In genomic region chr11:1037506-1038055, GRCh38 we compare ENCODE assay signal across 10 cellular contexts. TPM values are rescaled to one million over a fixed set of nuclear protein-coding genes. Genes with fewer than 3 reads are reported as not detected.
"Had no signal": no experiment of that assay in that cellular context is flagged by ENCODE, and none has a peak within 500 bp of the region (broad histone marks: within the 10 kb centered on the region; RNA-seq: fewer than 3 reads in every experiment).

No MANE protein-coding gene starts in this region.

- DNase-seq: GM23248, GOT3, H9, HCEC 1CT, IMR-90, KG1 had no signal

- H2AFZ ChIP-seq: GM23248 had no signal

- FAIRE-seq: H54, K562 had no signal

- H3K9ac ChIP-seq: GM23248 had no signal

- H3K27ac ChIP-seq: GM23248, HL-60 had no signal

- H3K4me3 ChIP-seq: GM23248, K562 had no signal

- ATAC-seq: K562 had no signal

RNA-seq across cellular contexts. Expression of gene MUC6, which starts 1.1 kb away (rescaled TPM):
- total RNA-seq: GM23248, H9, HT1080, IMR-90, K562 had no signal
- polyA plus RNA-seq: GM23248, IMR-90, K562 had no signal

RNA-seq across cellular contexts. Expression of gene MUC2, which starts 37.1 kb away (rescaled TPM):
- total RNA-seq: GM23248, H9, HT1080, IMR-90 had no signal
- polyA plus RNA-seq: GM23248, IMR-90 had no signal
